10 cellular contexts compared by ENCODE assay signal in genomic region chr18:76459687-76460350, GRCh38. TPM values are rescaled to one million over a fixed set of nuclear protein-coding genes. Genes with fewer than 3 reads are reported as not detected.
DNase-seq lines count a peak whose midpoint lies in the region; ATAC-seq and TF ChIP-seq lines count a peak whose summit lies in the region.
"Had no signal": no experiment of that assay in that cellular context is flagged by ENCODE, and none has a peak within 500 bp of the region (broad histone marks: within the 10 kb centered on the region; RNA-seq: fewer than 3 reads in every experiment).

No MANE protein-coding gene starts in this region.

- no peak overlapping the region; the same call in 1 of the 2 replicates for H3K27ac ChIP-seq in HCT116 (ENCODE audit: low read depth, low read length)
- peak overlapping the region in 4 of 5 donors; percentile 68 to 83 (median 78) for H3K27ac ChIP-seq in stomach
- H3K27ac ChIP-seq in CD8-positive, alpha-beta T cell (ENCODE audit: low read depth, low read length), result no peak overlapping the region

- H3K27me3 Mint-ChIP-seq in brain, result no peaks in the 10 kb centered on the region
- H3K27me3 Mint-ChIP-seq in CD8-positive, alpha-beta T cell (ENCODE audit: low read depth), result no peaks in the 10 kb centered on the region
- H3K27me3 Mint-ChIP-seq: stimulated activated naive CD8-positive, alpha-beta T cell treated with anti-CD3 and anti-CD28 coated beads, Interleukin-15, Interleukin-2, amounts not matched to agents 100 ng/mL and 50 ng/mL, for 24 hours had no signal

- TF ChIP-seq EP300 in stomach (IDR thresholded peaks at IDR 0.05), result no peak

- no peaks in the 10 kb centered on the region for H3K9me2 ChIP-seq in HCT116 (ENCODE audit: insufficient read depth)

- H3K4me1 ChIP-seq in HCT116 (ENCODE audit: control insufficient read depth in 1 of 2, insufficient read depth in 2 of 2, low read length in 2 of 2) (peaks cover 0 to 25% of the 10 kb centered on the region in 2 experiments; a peak in 2 of 4 replicates), stomach (peaks cover 17 to 60% (median 40%) of the 10 kb centered on the region in 4 donors)
- no peaks in the 10 kb centered on the region for H3K4me1 ChIP-seq in CD8-positive, alpha-beta T cell (ENCODE audit: insufficient read depth, low read length)

- H3K9me3 Mint-ChIP-seq in brain, result peaks cover 0 to 9% (median 4%) of the 10 kb centered on the region in 5 experiments
- no peaks in the 10 kb centered on the region for H3K9me3 Mint-ChIP-seq in CD8-positive, alpha-beta T cell
- H3K9me3 Mint-ChIP-seq: stimulated activated naive CD8-positive, alpha-beta T cell treated with anti-CD3 and anti-CD28 coated beads, Interleukin-15, Interleukin-2, amounts not matched to agents 100 ng/mL and 50 ng/mL, for 24 hours had no signal

- no peak overlapping the region for H2AFZ ChIP-seq in HCT116 (ENCODE audit: low read depth, low read length, poor library complexity, severe bottlenecking)

- WGBS in stomach, 5 donors, result 32 to 60% (median 43%) methylated on average over 22 to 26 of the region's 26 CpGs

- BruUV-seq in HCT116 (replicated peaks; lab: Mats Ljungman, UMichigan), result no TSS peak

- H3K9me3 ChIP-seq in HCT116 (ENCODE audit: control insufficient read depth in 1 of 2, insufficient read depth in 1 of 2, low read depth in 1 of 2, low read length in 2 of 2) (no peaks in the 10 kb centered on the region), stomach (no peaks in the 10 kb centered on the region)
- H3K9me3 ChIP-seq in CD8-positive, alpha-beta T cell (ENCODE audit: low read length), result no peaks in the 10 kb centered on the region

- H3K79me2 ChIP-seq in HCT116 (ENCODE audit: insufficient read depth, low read length), result peaks cover 7% of the 10 kb centered on the region; the same call in 1 of the 2 replicates

- 0 out of 2 replicates have a peak, but pooled peaks have one; percentile 12 for TF ChIP-seq RAD21 in HCT116 (IDR thresholded peaks at IDR 0.05; ENCODE audit: low read depth)

- RAD21 ChIA-PET in HCT116 (lab: Charles Lee; ENCODE audit: low non-redundant PET in 1 of 2, low total read pairs in 2 of 2, uncharacterized antibody in 2 of 2, unreplicated experiment in 2 of 2), result no interaction called here

- no peaks in the 10 kb centered on the region for H4K20me1 ChIP-seq in HCT116 (ENCODE audit: insufficient read depth)

- TF ChIP-seq CTCF in HCT116 (IDR thresholded peaks at IDR 0.05 in 2 of 3, conservative IDR thresholded peaks at IDR 0.05 in 1 of 3; ENCODE audit: borderline replicate concordance in 1 of 3, insufficient read depth in 1 of 3, low read depth in 2 of 3, low read length in 2 of 3) (no peak), brain (conservative IDR thresholded peaks at IDR 0.05) (no peak), stomach (IDR thresholded peaks at IDR 0.05) (no peak)
- TF ChIP-seq CTCF in CD8-positive, alpha-beta T cell (IDR thresholded peaks at IDR 0.05), result no peak

- DNase-seq in HCT116 (ENCODE audit: low read depth, low spot score) (peak; percentile 15), islet precursor cell (peak; percentile 91), stomach (peak; percentile 61), NCI-H2029 (lab: John Stamatoyannopoulos, UW) (no peak), middle frontal gyrus (ENCODE audit: extremely low spot score, low spot score) (no peak), NCI-H1417 (lab: John Stamatoyannopoulos, UW) (no peak)
- no peak for DNase-seq in CD8-positive, alpha-beta T cell
- DNase-seq: NCI-H1105 had no signal

- peak overlapping the region in 3 of 5 experiments; percentile 18 to 75 (median 43) for H3K27ac Mint-ChIP-seq in brain
- H3K27ac Mint-ChIP-seq in CD8-positive, alpha-beta T cell, result no peak overlapping the region
- H3K27ac Mint-ChIP-seq: stimulated activated naive CD8-positive, alpha-beta T cell treated with anti-CD3 and anti-CD28 coated beads, Interleukin-15, Interleukin-2, amounts not matched to agents 100 ng/mL and 50 ng/mL, for 24 hours had no signal

- no peak overlapping the region for H3K4me3 Mint-ChIP-seq in brain
- no peak overlapping the region for H3K4me3 Mint-ChIP-seq in CD8-positive, alpha-beta T cell
- H3K4me3 Mint-ChIP-seq: stimulated activated naive CD8-positive, alpha-beta T cell treated with anti-CD3 and anti-CD28 coated beads, Interleukin-15, Interleukin-2, amounts not matched to agents 100 ng/mL and 50 ng/mL, for 24 hours had no signal

- H3K27me3 ChIP-seq in HCT116 (ENCODE audit: insufficient read depth, low read length) (no peaks in the 10 kb centered on the region), stomach (no peaks in the 10 kb centered on the region)
- H3K27me3 ChIP-seq in CD8-positive, alpha-beta T cell (ENCODE audit: insufficient read depth, low read length), result no peaks in the 10 kb centered on the region

- H3K4me3 ChIP-seq in HCT116 (replicated peaks in 1 of 2; ENCODE audit: low read depth in 1 of 2, low read length in 2 of 2), result no peak overlapping the region
- no peak overlapping the region for H3K4me3 ChIP-seq in stomach
- no peak overlapping the region for H3K4me3 ChIP-seq in CD8-positive, alpha-beta T cell (ENCODE audit: low read depth, low read length)

- peaks cover 67% of the 10 kb centered on the region for H3K36me3 Mint-ChIP-seq in brain
- H3K36me3 Mint-ChIP-seq in CD8-positive, alpha-beta T cell, result peaks cover 21% of the 10 kb centered on the region

- POLR2A ChIA-PET in HCT116 (lab: Charles Lee), result no interaction called here
- POLR2A ChIA-PET in CD8-positive, alpha-beta T cell (lab: Charles Lee), result no interaction called here

- ATAC-seq in HCT116, result peak; percentile 78
- no peak for ATAC-seq in CD8-positive, alpha-beta T cell

- H3K4me1 Mint-ChIP-seq in brain, result peaks cover 51% of the 10 kb centered on the region
- H3K4me1 Mint-ChIP-seq in CD8-positive, alpha-beta T cell (ENCODE audit: low read depth), result peaks cover 8% of the 10 kb centered on the region

- intact Hi-C loops in HCT116 (cut with micrococcal nuclease) (loop anchor here (10.0 kb wide), 1 partner anchor 45 kb away; no protein-coding TSS in a partner anchor), stomach (cut with DNase I; ENCODE audit: low total_unique reads) (no loop called here)
- intact Hi-C loops in CD8-positive, alpha-beta T cell (cut with DNase I, micrococcal nuclease), result no loop called here

- no peaks in the 10 kb centered on the region for H3K36me3 ChIP-seq in HCT116 (ENCODE audit: control insufficient read depth in 1 of 2, insufficient read depth in 2 of 2, low read length in 2 of 2)
- peaks cover 0 to 30% (median 12%) of the 10 kb centered on the region in 4 donors for H3K36me3 ChIP-seq in stomach
- no peaks in the 10 kb centered on the region for H3K36me3 ChIP-seq in CD8-positive, alpha-beta T cell (ENCODE audit: insufficient read depth, low read length)

- 0 out of 2 replicates have a peak overlapping the region, but pooled peaks have one; percentile 12 for H3K9ac ChIP-seq in HCT116 (ENCODE audit: low read length)

- peak overlapping the region; percentile 43 for H3K4me2 ChIP-seq in HCT116 (ENCODE audit: low read length)

- CTCF ChIA-PET in HCT116 (lab: Charles Lee), result no interaction called here
- CTCF ChIA-PET in CD8-positive, alpha-beta T cell (lab: Charles Lee), result no interaction called here

- TF ChIP-seq POLR2A in HCT116 (IDR thresholded peaks at IDR 0.05; ENCODE audit: borderline replicate concordance, extremely low read depth, insufficient read depth, insufficient read length) (no peak), stomach (IDR thresholded peaks at IDR 0.05) (no peak)

TF ChIP-seq in HCT116, 20 proteins besides CTCF, POLR2A, EP300 and RAD21 (continues in another document):
- TF ChIP-seq ELF1 (IDR thresholded peaks at IDR 0.05; ENCODE audit: borderline replicate concordance, low read depth), result no peak
- TF ChIP-seq EZH2 (IDR thresholded peaks at IDR 0.05), result no peak
- TF ChIP-seq EZH2phosphoT487 (IDR thresholded peaks at IDR 0.05; ENCODE audit: borderline replicate concordance), result no peak
- TF ChIP-seq, protein P1, sequence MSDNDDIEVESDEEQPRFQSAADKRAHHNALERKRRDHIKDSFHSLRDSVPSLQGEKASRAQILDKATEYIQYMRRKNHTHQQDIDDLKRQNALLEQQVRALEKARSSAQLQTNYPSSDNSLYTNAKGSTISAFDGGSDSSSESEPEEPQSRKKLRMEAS (IDR thresholded peaks at IDR 0.05), result no peak
- TF ChIP-seq JUND (IDR thresholded peaks at IDR 0.05), result no peak
- TF ChIP-seq SRF (IDR thresholded peaks at IDR 0.05; ENCODE audit: low read depth), result no peak
- TF ChIP-seq YY1 (IDR thresholded peaks at IDR 0.05; ENCODE audit: extremely low read depth, insufficient replicate concordance, low read depth, low read length), result no peak
- no peak for TF ChIP-seq ATF3 (IDR thresholded peaks at IDR 0.05)
- TF ChIP-seq ZFX (IDR thresholded peaks at IDR 0.05), result no peak
- no peak for TF ChIP-seq TCF7L2 (IDR thresholded peaks at IDR 0.05; ENCODE audit: borderline replicate concordance, extremely low read depth, insufficient read depth, insufficient read length)
- TF ChIP-seq ZNF274 (IDR thresholded peaks at IDR 0.05; ENCODE audit: low read depth, low read length), result no peak
- TF ChIP-seq SP1 (IDR thresholded peaks at IDR 0.05; ENCODE audit: low read depth), result no peak

RNA-seq across cellular contexts. Expression of gene ZNF516, which starts 35.2 kb away (rescaled TPM):
- 32.0 TPM for total RNA-seq in HCT116 (2021; ENCODE audit: unreplicated experiment)
- 11.1 and 14.5 TPM in 2 replicates for polyA plus RNA-seq in HCT116 (2012)
- polyA plus RNA-seq in brain (ENCODE audit: insufficient read depth, low read depth, low replicate concordance), result 29.0 TPM
- total RNA-seq in stomach, result 10 to 100 TPM; 12.8 to 25.9 (median 17.0) TPM
- 1 to 10 TPM; 2.3 to 6.9 (median 3.2) TPM for polyA plus RNA-seq in stomach
- 10 to 100 TPM; 19.5 to 19.6 TPM for total RNA-seq in CD8-positive, alpha-beta T cell

Comparison
In these comparisons a context has a peak if more than half of its experiments do, and no peak if none do; other contexts are left out.
1. DNase-seq: peak in HCT116 (single experiment), islet precursor cell (single experiment) and stomach (single experiment); none in NCI-H2029 (single experiment), middle frontal gyrus (single experiment), NCI-H1417 (0 of 3) and CD8-positive, alpha-beta T cell (0 of 7).
2. H3K27ac ChIP-seq: peak in stomach (4 of 5); none in HCT116 (single experiment) and CD8-positive, alpha-beta T cell (single experiment).